ENCODE assay signal across 22 cellular contexts in the genomic region with DNA sequence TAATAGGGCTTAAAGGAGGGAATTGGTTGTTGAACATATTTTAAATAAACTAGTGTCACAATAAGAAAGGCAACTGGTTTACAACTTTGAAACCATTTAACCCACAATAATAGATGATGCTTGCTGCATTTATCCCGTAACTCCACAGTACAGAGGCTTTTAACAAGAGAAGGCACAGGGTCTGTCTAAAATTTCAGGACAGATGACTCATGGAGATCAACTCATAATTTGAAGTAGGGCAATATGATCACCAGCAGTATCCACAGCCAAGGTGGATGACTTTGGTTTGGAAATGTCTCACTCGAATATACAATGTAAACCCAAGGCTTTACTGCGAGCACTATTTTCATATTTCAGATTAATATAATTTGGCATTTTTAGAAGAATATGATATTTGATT.
"Had no signal": no experiment of that assay in that cellular context is flagged by ENCODE, and none has a peak within 500 bp of the region (broad histone marks: within the 10 kb centered on the region; RNA-seq: fewer than 3 reads in every experiment).

No MANE protein-coding gene starts in this region.

- H3K9ac ChIP-seq: KMS-11, SK-N-SH had no signal

- H3K4me3 ChIP-seq: K562, MG63 had no signal

- ATAC-seq: HepG2, K562, Panc1, T-cell had no signal

- H3K9me2 ChIP-seq: SK-N-SH had no signal

- H3K27ac ChIP-seq: KMS-11, RWPE1 had no signal

- H3K4me2 ChIP-seq: KMS-11, SK-N-SH had no signal

- H3K36me3 ChIP-seq: MG63 had no signal

- DNase-seq: MG63, NCI-H1092, NCI-H1105 treated with DMSO at 0.1 percent for 48 hours, NCI-H1417 treated with DMSO at 0.1 percent for 48 hours, NCI-H146, NCI-H1694 treated with DMSO at 0.1 percent for 48 hours, NCI-H1930, NCI-H2081, NCI-H2107, NCI-H2227 treated with DMSO at 0.1 percent for 48 hours, NCI-H524, NCI-H526 treated with DMSO at 0.1 percent for 48 hours, NCI-H748 treated with DMSO at 0.1 percent for 48 hours, SHP77, SK-N-SH, SW 1271, T-cell had no signal

- H3K27me3 ChIP-seq: MG63 had no signal

- H3K9me3 ChIP-seq: MG63, SK-N-SH had no signal
